13 cellular contexts compared by ENCODE assay signal in genomic region chr10:34286136-34286739, GRCh38.
DNase-seq lines count a peak whose midpoint lies in the region; ATAC-seq and TF ChIP-seq lines count a peak whose summit lies in the region.
"Had no signal": no experiment of that assay in that cellular context is flagged by ENCODE, and none has a peak within 500 bp of the region (broad histone marks: within the 10 kb centered on the region; RNA-seq: fewer than 3 reads in every experiment).

No MANE protein-coding gene starts in this region.

- no peak for TF ChIP-seq CTCF in foreskin fibroblast (IDR thresholded peaks at IDR 0.05; ENCODE audit: low read depth, low read length)
- no peak for TF ChIP-seq CTCF in upper lobe of right lung (IDR thresholded peaks at IDR 0.05)
- no peak for TF ChIP-seq CTCF in osteocyte (IDR thresholded peaks at IDR 0.05)

- no peaks in the 10 kb centered on the region for H3K4me1 ChIP-seq in upper lobe of right lung

- no peak overlapping the region for H3K4me3 Mint-ChIP-seq in osteocyte (ENCODE audit: unreplicated experiment)
- H3K4me3 Mint-ChIP-seq: activated CD4-positive, alpha-beta memory T cell treated with anti-CD3 and anti-CD28 coated beads for 36 hours had no signal

- ATAC-seq in Right ventricle myocardium superior (ENCODE audit: poor library complexity) (peak; percentile 38), upper lobe of right lung (peak; percentile 16), GM18868 (IDR thresholded peaks at IDR 0.05; ENCODE audit: unreplicated experiment) (no peak)

- H3K27me3 Mint-ChIP-seq in osteocyte (ENCODE audit: unreplicated experiment), result no peaks in the 10 kb centered on the region

- peaks cover 45% of the 10 kb centered on the region for H3K4me1 Mint-ChIP-seq in osteocyte (ENCODE audit: unreplicated experiment)

- no peak for DNase-seq in Right ventricle myocardium superior
- DNase-seq in cardiac septum (ENCODE audit: low spot score), result no peak
- peak; percentile 73 for DNase-seq in RPMI7951 (ENCODE audit: low read depth)
- DNase-seq in foreskin fibroblast, result peak; percentile 48 to 62
- no peak for DNase-seq in upper lobe of right lung
- DNase-seq in NCI-H2107 treated with DMSO at 0.1 percent for 48 hours (lab: John Stamatoyannopoulos, UW; ENCODE audit: unreplicated experiment), result no peak
- no peak for DNase-seq in osteocyte (ENCODE audit: extremely low spot score, unreplicated experiment)
- DNase-seq: activated CD4-positive, alpha-beta memory T cell treated with anti-CD3 and anti-CD28 coated beads for 36 hours; activated naive CD4-positive, alpha-beta T cell; DMS153; NCI-H2171 treated with DMSO at 0.1 percent for 48 hours; PC-9 had no signal

- H3K9me3 ChIP-seq in upper lobe of right lung, result no peaks in the 10 kb centered on the region

- no peak overlapping the region for H3K4me3 ChIP-seq in foreskin fibroblast (ENCODE audit: low read depth in 1 of 2, low read length in 2 of 2)
- no peak overlapping the region for H3K4me3 ChIP-seq in upper lobe of right lung
- H3K4me3 ChIP-seq: PC-9 had no signal

- peaks cover 5% of the 10 kb centered on the region for H3K36me3 Mint-ChIP-seq in osteocyte (ENCODE audit: unreplicated experiment)
- H3K36me3 Mint-ChIP-seq: activated CD4-positive, alpha-beta memory T cell treated with anti-CD3 and anti-CD28 coated beads for 36 hours had no signal

- intact Hi-C loops in Right ventricle myocardium superior (cut with DNase I), result no loop called here
- intact Hi-C loops in cardiac septum (cut with DNase I), result no loop called here
- intact Hi-C loops in upper lobe of right lung (cut with DNase I), result no loop called here

- no peak overlapping the region for H3K27ac ChIP-seq in upper lobe of right lung
- H3K27ac ChIP-seq: PC-9 had no signal

- H3K27ac Mint-ChIP-seq in osteocyte (ENCODE audit: unreplicated experiment), result no peak overlapping the region
- H3K27ac Mint-ChIP-seq: activated CD4-positive, alpha-beta memory T cell treated with anti-CD3 and anti-CD28 coated beads for 36 hours had no signal

- no peaks in the 10 kb centered on the region for H3K36me3 ChIP-seq in upper lobe of right lung

- H3K9me3 Mint-ChIP-seq in osteocyte (ENCODE audit: unreplicated experiment), result no peaks in the 10 kb centered on the region
- H3K9me3 Mint-ChIP-seq: activated CD4-positive, alpha-beta memory T cell treated with anti-CD3 and anti-CD28 coated beads for 36 hours had no signal

- H3K27me3 ChIP-seq in upper lobe of right lung, result no peaks in the 10 kb centered on the region

Comparison
In these comparisons a context has a peak if more than half of its experiments do, and no peak if none do; other contexts are left out.
1. DNase-seq: peak in RPMI7951 (single experiment) and foreskin fibroblast (2 of 2); none in Right ventricle myocardium superior (single experiment), cardiac septum (single experiment), upper lobe of right lung (single experiment), NCI-H2107 treated with DMSO at 0.1 percent for 48 hours (single experiment) and osteocyte (single experiment).